1 cellular context compared by ENCODE assay signal in genomic region chr21:30426732-30427131, GRCh38.
TF ChIP-seq lines count a peak whose summit lies in the region.

No MANE protein-coding gene starts in this region.

TF ChIP-seq in WTC11, 78 proteins besides CTCF, POLR2A, EP300 and RAD21:
- TF ChIP-seq, protein P1, sequence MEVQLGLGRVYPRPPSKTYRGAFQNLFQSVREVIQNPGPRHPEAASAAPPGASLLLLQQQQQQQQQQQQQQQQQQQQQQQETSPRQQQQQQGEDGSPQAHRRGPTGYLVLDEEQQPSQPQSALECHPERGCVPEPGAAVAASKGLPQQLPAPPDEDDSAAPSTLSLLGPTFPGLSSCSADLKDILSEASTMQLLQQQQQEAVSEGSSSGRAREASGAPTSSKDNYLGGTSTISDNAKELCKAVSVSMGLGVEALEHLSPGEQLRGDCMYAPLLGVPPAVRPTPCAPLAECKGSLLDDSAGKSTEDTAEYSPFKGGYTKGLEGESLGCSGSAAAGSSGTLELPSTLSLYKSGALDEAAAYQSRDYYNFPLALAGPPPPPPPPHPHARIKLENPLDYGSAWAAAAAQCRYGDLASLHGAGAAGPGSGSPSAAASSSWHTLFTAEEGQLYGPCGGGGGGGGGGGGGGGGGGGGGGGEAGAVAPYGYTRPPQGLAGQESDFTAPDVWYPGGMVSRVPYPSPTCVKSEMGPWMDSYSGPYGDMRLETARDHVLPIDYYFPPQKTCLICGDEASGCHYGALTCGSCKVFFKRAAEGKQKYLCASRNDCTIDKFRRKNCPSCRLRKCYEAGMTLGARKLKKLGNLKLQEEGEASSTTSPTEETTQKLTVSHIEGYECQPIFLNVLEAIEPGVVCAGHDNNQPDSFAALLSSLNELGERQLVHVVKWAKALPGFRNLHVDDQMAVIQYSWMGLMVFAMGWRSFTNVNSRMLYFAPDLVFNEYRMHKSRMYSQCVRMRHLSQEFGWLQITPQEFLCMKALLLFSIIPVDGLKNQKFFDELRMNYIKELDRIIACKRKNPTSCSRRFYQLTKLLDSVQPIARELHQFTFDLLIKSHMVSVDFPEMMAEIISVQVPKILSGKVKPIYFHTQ (CRISPR knock-in tag; IDR thresholded peaks at IDR 0.05): no peak
